17 cellular contexts compared by ENCODE assay signal in the genomic region with DNA sequence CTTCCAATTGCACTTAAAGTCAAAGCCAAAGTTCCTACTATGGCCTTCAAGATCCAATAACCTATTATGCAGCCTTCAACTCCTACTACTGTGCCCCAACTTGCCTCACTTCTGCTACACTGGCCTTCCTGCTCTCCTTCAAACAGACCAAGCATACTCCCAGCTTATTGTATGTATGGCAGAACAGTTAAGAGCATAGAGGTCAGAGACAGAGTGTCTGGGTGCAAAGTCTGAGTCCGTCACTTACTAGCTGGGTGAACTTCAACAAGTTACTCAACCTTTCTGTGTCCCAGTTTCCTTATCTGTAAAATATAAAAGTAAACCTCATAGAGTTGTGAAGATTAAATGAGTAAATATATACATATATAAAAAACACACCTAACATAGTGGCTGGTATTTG. TPM values are rescaled to one million over a fixed set of nuclear protein-coding genes. Genes with fewer than 3 reads are reported as not detected.
DNase-seq lines count a peak whose midpoint lies in the region; TF ChIP-seq lines count a peak whose summit lies in the region.
"Had no signal": no experiment of that assay in that cellular context is flagged by ENCODE, and none has a peak within 500 bp of the region (broad histone marks: within the 10 kb centered on the region; RNA-seq: fewer than 3 reads in every experiment).

No MANE protein-coding gene starts in this region.

- H4K12ac ChIP-seq in trophoblast cell (ENCODE audit: low read depth, low read length) = no peak overlapping the region

- H3K9ac ChIP-seq in colonic mucosa (ENCODE audit: low read depth in 2 of 2, low read length in 2 of 2) = no peak overlapping the region
- H3K9ac ChIP-seq in liver (ENCODE audit: low read depth in 1 of 2, low read length in 2 of 2) = no peak overlapping the region
- no peak overlapping the region for H3K9ac ChIP-seq in trophoblast cell (ENCODE audit: low read length)
- H3K9ac ChIP-seq: BLaER1 treated with 17β-estradiol and CSF1 and Interleukin-3, amounts not matched to agents 10 nM and 100 nM had no signal

- H3K27ac ChIP-seq in colonic mucosa = no peak overlapping the region
- H3K27ac ChIP-seq in liver (ENCODE audit: low read depth in 1 of 2, low read length in 2 of 2) = no peak overlapping the region
- no peak overlapping the region for H3K27ac ChIP-seq in trophoblast cell (ENCODE audit: low read depth, low read length)
- H3K27ac ChIP-seq: BLaER1 treated with 17β-estradiol and CSF1 and Interleukin-3, amounts not matched to agents 10 nM and 100 nM had no signal

- no TSS peak for BruUV-seq in Caco-2 (replicated peaks; lab: Mats Ljungman, UMichigan)

- no peaks in the 10 kb centered on the region for H3K9me3 ChIP-seq in Caco-2
- no peaks in the 10 kb centered on the region for H3K9me3 ChIP-seq in colonic mucosa
- H3K9me3 ChIP-seq in liver (ENCODE audit: control insufficient read depth in 4 of 4, low read length in 3 of 4) = no peaks in the 10 kb centered on the region
- no peaks in the 10 kb centered on the region for H3K9me3 ChIP-seq in trophoblast cell (ENCODE audit: insufficient read depth, low read depth, low read length)
- H3K9me3 ChIP-seq: BLaER1 treated with 17β-estradiol and CSF1 and Interleukin-3, amounts not matched to agents 10 nM and 100 nM had no signal

- peaks cover 11% of the 10 kb centered on the region for H3K79me1 ChIP-seq in trophoblast cell (ENCODE audit: low read length)

- no peak overlapping the region for H2AK5ac ChIP-seq in trophoblast cell (ENCODE audit: low read length)

- H3K36me3 Mint-ChIP-seq in Caco-2 (ENCODE audit: insufficient read depth, unreplicated experiment) = peaks cover 11% of the 10 kb centered on the region

- H3K4me3 Mint-ChIP-seq in Caco-2 (ENCODE audit: unreplicated experiment) = no peak overlapping the region
- H3K4me3 Mint-ChIP-seq: CD4-positive, alpha-beta T cell; HFFc6 had no signal

- TF ChIP-seq RAD21 in liver (IDR thresholded peaks at IDR 0.05) = no peak

- H4K8ac ChIP-seq in trophoblast cell (ENCODE audit: low read depth, low read length) = no peak overlapping the region

- H2BK12ac ChIP-seq in trophoblast cell (ENCODE audit: low read length) = no peak overlapping the region

- peak overlapping the region; percentile 58 for H3K4ac ChIP-seq in trophoblast cell (ENCODE audit: low read depth, low read length)

- H3K18ac ChIP-seq in trophoblast cell (ENCODE audit: low read length) = no peak overlapping the region

- intact Hi-C loops in Caco-2 (cut with micrococcal nuclease; ENCODE audit: unreplicated experiment) = no loop called here
- intact Hi-C loops in colonic mucosa (cut with DNase I) = no loop called here
- intact Hi-C loops in head of caudate nucleus (cut with DNase I) = no loop called here

- CTCF ChIA-PET in Caco-2 (lab: Charles Lee) = no interaction called here

- peaks cover 2% of the 10 kb centered on the region for H3K79me2 ChIP-seq in trophoblast cell (ENCODE audit: control insufficient read depth, insufficient read depth, low read length, poor library complexity)

- H3K4me1 ChIP-seq in Caco-2 (peaks cover 39% of the 10 kb centered on the region), colonic mucosa (no peaks in the 10 kb centered on the region), liver (ENCODE audit: control insufficient read depth in 4 of 4, insufficient read depth in 4 of 4, low read length in 3 of 4) (peaks cover 2 to 11% (median 10%) of the 10 kb centered on the region in 4 donors), trophoblast cell (ENCODE audit: control insufficient read depth in 1 of 2, insufficient read depth in 2 of 2, low read length in 2 of 2) (peaks cover 10 to 15% of the 10 kb centered on the region in 2 experiments)

- no peaks in the 10 kb centered on the region for H3K36me3 ChIP-seq in Caco-2 (ENCODE audit: control insufficient read depth, insufficient read depth, low read length)
- no peaks in the 10 kb centered on the region for H3K36me3 ChIP-seq in colonic mucosa
- H3K36me3 ChIP-seq in liver (ENCODE audit: control insufficient read depth in 4 of 4, insufficient read depth in 3 of 4, low read depth in 1 of 4, low read length in 3 of 4) = no peaks in the 10 kb centered on the region
- H3K36me3 ChIP-seq in trophoblast cell (ENCODE audit: control insufficient read depth in 1 of 2, insufficient read depth in 2 of 2, low read length in 2 of 2) = no peaks in the 10 kb centered on the region

- H3K4me2 ChIP-seq in trophoblast cell (ENCODE audit: low read length) = no peak overlapping the region
- H3K4me2 ChIP-seq: BLaER1 treated with 17β-estradiol and CSF1 and Interleukin-3, amounts not matched to agents 10 nM and 100 nM had no signal

- DNase-seq in Caco-2 (no peak), colonic mucosa (peak; percentile 22), trophoblast cell (no peak), NCI-H1092 treated with DMSO at 0.1 percent for 48 hours (lab: John Stamatoyannopoulos, UW) (no peak), head of caudate nucleus (no peak)
- DNase-seq in stimulated activated CD4-positive, alpha-beta T cell treated with anti-CD3 and anti-CD28 coated beads, Interleukin-2, amount 100 ng/mL, for 24 hours = no peak
- DNase-seq in activated CD4-positive, CD25-positive, alpha-beta regulatory T cell treated with anti-CD3 and anti-CD28 coated beads, Interleukin-2, amount 50 U/mL, for 72 hours = no peak
- DNase-seq: ACHN; CD4-positive, alpha-beta T cell; DMS153; DMS79 treated with DMSO at 0.1 percent for 48 hours; EL; HCEC 1CT; HFFc6; IMR-90 had no signal

- POLR2A ChIA-PET in Caco-2 (lab: Charles Lee) = no interaction called here

- H3K27me3 ChIP-seq in Caco-2 (replicated peaks; ENCODE audit: control insufficient read depth, insufficient read depth, low read length) (no peaks in the 10 kb centered on the region), colonic mucosa (no peaks in the 10 kb centered on the region), liver (ENCODE audit: control insufficient read depth in 4 of 4, insufficient read depth in 4 of 4, low read length in 3 of 4) (no peaks in the 10 kb centered on the region), trophoblast cell (ENCODE audit: insufficient read depth, low read length) (no peaks in the 10 kb centered on the region)
- H3K27me3 ChIP-seq: BLaER1 treated with 17β-estradiol and CSF1 and Interleukin-3, amounts not matched to agents 10 nM and 100 nM had no signal

- no peak overlapping the region for H4K91ac ChIP-seq in trophoblast cell (ENCODE audit: low read depth, low read length)

- H3K9me3 Mint-ChIP-seq in Caco-2 (ENCODE audit: unreplicated experiment) = no peaks in the 10 kb centered on the region
- H3K9me3 Mint-ChIP-seq: CD4-positive, alpha-beta T cell; HFFc6 had no signal

- H2AFZ ChIP-seq in trophoblast cell (ENCODE audit: insufficient read depth, low read length, poor library complexity) = no peak overlapping the region

- no peak overlapping the region for H3K23ac ChIP-seq in trophoblast cell (ENCODE audit: low read length)

- no peak for TF ChIP-seq CTCF in Caco-2 (IDR thresholded peaks at IDR 0.05; ENCODE audit: insufficient read depth in 1 of 2, low read depth in 1 of 2, low read length in 1 of 2, severe bottlenecking in 1 of 2, unreplicated experiment in 1 of 2)
- no peak for TF ChIP-seq CTCF in colonic mucosa (IDR thresholded peaks at IDR 0.05)
- no peak for TF ChIP-seq CTCF in liver (IDR thresholded peaks at IDR 0.05; ENCODE audit: low read depth, low read length, missing input control)

- H3K4me3 ChIP-seq in Caco-2 (ENCODE audit: low read depth, low read length) (no peak overlapping the region), colonic mucosa (no peak overlapping the region), liver (ENCODE audit: low read depth in 1 of 3, low read length in 3 of 3) (no peak overlapping the region), trophoblast cell (ENCODE audit: low read depth, low read length) (no peak overlapping the region)
- H3K4me3 ChIP-seq: BLaER1 treated with 17β-estradiol and CSF1 and Interleukin-3, amounts not matched to agents 10 nM and 100 nM had no signal

- no peak overlapping the region for H3K14ac ChIP-seq in trophoblast cell (ENCODE audit: low read length)

- no peak overlapping the region for H2BK5ac ChIP-seq in trophoblast cell (ENCODE audit: low read depth, low read length, poor library complexity)

- peak overlapping the region; percentile 3 for H3K27ac Mint-ChIP-seq in Caco-2 (ENCODE audit: unreplicated experiment)
- H3K27ac Mint-ChIP-seq: CD4-positive, alpha-beta T cell; HFFc6 had no signal

- no peaks in the 10 kb centered on the region for H3K27me3 Mint-ChIP-seq in Caco-2 (ENCODE audit: insufficient read depth, unreplicated experiment)
- H3K27me3 Mint-ChIP-seq: CD4-positive, alpha-beta T cell had no signal

- WGBS in liver = 40% methylated on average over 1 of the region's 1 CpG
- no CpG with 5 or more reads among the region's 1 CpG for WGBS in trophoblast cell (ENCODE audit: extremely low coverage, insufficient coverage, insufficient read length)

- no peak overlapping the region for H2BK120ac ChIP-seq in trophoblast cell (ENCODE audit: insufficient read depth, low read length, poor library complexity)

- peaks cover 35% of the 10 kb centered on the region for H3K4me1 Mint-ChIP-seq in Caco-2 (ENCODE audit: low read depth, unreplicated experiment)

TF ChIP-seq in liver, 16 proteins besides CTCF, POLR2A, EP300 and RAD21 (continues in another document):
- no peak for TF ChIP-seq FOXA1 (IDR thresholded peaks at IDR 0.05)
- TF ChIP-seq, protein P1, sequence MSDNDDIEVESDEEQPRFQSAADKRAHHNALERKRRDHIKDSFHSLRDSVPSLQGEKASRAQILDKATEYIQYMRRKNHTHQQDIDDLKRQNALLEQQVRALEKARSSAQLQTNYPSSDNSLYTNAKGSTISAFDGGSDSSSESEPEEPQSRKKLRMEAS (IDR thresholded peaks at IDR 0.05) = no peak
- peak; percentile 84 for TF ChIP-seq HNF4G (IDR thresholded peaks at IDR 0.05)
- TF ChIP-seq, protein P2, sequence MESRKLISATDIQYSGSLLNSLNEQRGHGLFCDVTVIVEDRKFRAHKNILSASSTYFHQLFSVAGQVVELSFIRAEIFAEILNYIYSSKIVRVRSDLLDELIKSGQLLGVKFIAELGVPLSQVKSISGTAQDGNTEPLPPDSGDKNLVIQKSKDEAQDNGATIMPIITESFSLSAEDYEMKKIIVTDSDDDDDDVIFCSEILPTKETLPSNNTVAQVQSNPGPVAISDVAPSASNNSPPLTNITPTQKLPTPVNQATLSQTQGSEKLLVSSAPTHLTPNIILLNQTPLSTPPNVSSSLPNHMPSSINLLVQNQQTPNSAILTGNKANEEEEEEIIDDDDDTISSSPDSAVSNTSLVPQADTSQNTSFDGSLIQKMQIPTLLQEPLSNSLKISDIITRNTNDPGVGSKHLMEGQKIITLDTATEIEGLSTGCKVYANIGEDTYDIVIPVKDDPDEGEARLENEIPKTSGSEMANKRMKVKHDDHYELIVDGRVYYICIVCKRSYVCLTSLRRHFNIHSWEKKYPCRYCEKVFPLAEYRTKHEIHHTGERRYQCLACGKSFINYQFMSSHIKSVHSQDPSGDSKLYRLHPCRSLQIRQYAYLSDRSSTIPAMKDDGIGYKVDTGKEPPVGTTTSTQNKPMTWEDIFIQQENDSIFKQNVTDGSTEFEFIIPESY (IDR thresholded peaks at IDR 0.05) = no peak

RNA-seq across cellular contexts. Expression of a gene that starts 37.2 kb away (rescaled TPM):
- 81.5 and 95.0 TPM in 2 replicates for total RNA-seq in Caco-2 (2022)
- total RNA-seq in colonic mucosa = 10 to 100 TPM; 56.3 to 83.4 TPM
- total RNA-seq in liver = 10 to 100 TPM; 26.0 to 57.6 TPM
- polyA plus RNA-seq in liver = 10 to 100 TPM; 12.5 to 17.9 TPM
- 43.5 and 45.4 TPM in 2 replicates for polyA plus RNA-seq in trophoblast cell (2013)
